In the genomic region with DNA sequence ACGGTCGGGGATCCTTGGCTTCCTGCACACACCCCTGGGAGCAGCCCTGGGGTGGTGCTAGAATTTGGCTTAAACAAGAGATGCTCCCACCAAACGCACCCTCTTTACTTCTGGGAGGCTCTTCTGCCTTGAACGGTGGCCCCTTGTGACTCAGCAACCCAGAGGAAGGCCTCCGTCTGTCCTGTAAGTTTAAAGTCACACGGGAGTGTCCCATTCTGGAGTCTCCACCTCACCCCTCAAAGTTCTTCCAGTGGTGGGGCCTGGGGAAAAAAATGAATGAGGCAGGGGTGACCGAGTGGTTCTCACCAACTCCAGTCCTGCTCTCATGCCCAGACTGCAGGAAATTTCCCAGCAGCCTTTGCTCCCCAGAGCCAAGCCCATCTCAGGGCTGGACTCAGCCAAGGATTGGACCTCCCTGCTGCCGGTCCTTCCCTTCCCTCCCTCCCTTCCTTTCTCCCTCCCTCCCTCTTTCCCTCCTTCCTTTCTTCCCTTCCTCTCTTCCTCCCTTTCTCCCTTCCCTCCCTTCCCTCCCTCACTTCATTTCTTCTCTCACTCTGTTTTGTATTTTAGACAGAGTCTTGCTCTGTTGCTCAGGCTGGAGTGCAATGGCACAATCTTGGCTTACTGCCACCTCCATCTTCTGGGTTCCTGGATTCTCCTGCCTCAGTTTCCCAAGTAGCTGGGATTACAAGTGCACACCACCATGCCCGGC, we compare ENCODE assay signal across 1 cellular context.
TF ChIP-seq lines count a peak whose summit lies in the region.

No MANE protein-coding gene starts in this region.

TF ChIP-seq in HepG2, 621 proteins besides CTCF, POLR2A, EP300 and RAD21 (continued from another document and continues in another):
- TF ChIP-seq, protein P1, sequence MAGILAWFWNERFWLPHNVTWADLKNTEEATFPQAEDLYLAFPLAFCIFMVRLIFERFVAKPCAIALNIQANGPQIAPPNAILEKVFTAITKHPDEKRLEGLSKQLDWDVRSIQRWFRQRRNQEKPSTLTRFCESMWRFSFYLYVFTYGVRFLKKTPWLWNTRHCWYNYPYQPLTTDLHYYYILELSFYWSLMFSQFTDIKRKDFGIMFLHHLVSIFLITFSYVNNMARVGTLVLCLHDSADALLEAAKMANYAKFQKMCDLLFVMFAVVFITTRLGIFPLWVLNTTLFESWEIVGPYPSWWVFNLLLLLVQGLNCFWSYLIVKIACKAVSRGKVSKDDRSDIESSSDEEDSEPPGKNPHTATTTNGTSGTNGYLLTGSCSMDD (CRISPR knock-in tag; IDR thresholded peaks at IDR 0.05) = no peak
- TF ChIP-seq HOXA9 (CRISPR knock-in tag; IDR thresholded peaks at IDR 0.05; ENCODE audit: borderline replicate concordance) = no peak
- TF ChIP-seq DMAP1 (CRISPR knock-in tag; IDR thresholded peaks at IDR 0.05) = no peak
- peak; percentile 47; the same call in 1 of the 2 replicates for TF ChIP-seq NFYC (CRISPR knock-in tag; IDR thresholded peaks at IDR 0.05)
- no peak for TF ChIP-seq TBX2 (CRISPR knock-in tag; IDR thresholded peaks at IDR 0.05; ENCODE audit: borderline replicate concordance)
- no peak for TF ChIP-seq PCBP2 (optimal IDR thresholded peaks at IDR 0.05; ENCODE audit: low read depth, low read length, poor library complexity, severe bottlenecking)
- TF ChIP-seq, protein P2, sequence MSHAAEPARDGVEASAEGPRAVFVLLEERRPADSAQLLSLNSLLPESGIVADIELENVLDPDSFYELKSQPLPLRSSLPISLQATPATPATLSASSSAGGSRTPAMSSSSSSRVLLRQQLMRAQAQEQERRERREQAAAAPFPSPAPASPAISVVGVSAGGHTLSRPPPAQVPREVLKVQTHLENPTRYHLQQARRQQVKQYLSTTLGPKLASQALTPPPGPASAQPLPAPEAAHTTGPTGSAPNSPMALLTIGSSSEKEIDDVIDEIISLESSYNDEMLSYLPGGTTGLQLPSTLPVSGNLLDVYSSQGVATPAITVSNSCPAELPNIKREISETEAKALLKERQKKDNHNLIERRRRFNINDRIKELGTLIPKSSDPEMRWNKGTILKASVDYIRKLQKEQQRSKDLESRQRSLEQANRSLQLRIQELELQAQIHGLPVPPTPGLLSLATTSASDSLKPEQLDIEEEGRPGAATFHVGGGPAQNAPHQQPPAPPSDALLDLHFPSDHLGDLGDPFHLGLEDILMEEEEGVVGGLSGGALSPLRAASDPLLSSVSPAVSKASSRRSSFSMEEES (CRISPR knock-in tag; IDR thresholded peaks at IDR 0.05) = no peak
- TF ChIP-seq ZNF143 (CRISPR knock-in tag; IDR thresholded peaks at IDR 0.05) = peak; percentile 85
- no peak for TF ChIP-seq ZNF33B (CRISPR knock-in tag; IDR thresholded peaks at IDR 0.05)
- no peak for TF ChIP-seq GLI4 (CRISPR knock-in tag; IDR thresholded peaks at IDR 0.05; ENCODE audit: borderline replicate concordance)
- no peak for TF ChIP-seq CHD4 (IDR thresholded peaks at IDR 0.05; ENCODE audit: borderline replicate concordance, low read length)
- no peak for TF ChIP-seq ZKSCAN5 (CRISPR knock-in tag; IDR thresholded peaks at IDR 0.05)
- TF ChIP-seq, protein P3, sequence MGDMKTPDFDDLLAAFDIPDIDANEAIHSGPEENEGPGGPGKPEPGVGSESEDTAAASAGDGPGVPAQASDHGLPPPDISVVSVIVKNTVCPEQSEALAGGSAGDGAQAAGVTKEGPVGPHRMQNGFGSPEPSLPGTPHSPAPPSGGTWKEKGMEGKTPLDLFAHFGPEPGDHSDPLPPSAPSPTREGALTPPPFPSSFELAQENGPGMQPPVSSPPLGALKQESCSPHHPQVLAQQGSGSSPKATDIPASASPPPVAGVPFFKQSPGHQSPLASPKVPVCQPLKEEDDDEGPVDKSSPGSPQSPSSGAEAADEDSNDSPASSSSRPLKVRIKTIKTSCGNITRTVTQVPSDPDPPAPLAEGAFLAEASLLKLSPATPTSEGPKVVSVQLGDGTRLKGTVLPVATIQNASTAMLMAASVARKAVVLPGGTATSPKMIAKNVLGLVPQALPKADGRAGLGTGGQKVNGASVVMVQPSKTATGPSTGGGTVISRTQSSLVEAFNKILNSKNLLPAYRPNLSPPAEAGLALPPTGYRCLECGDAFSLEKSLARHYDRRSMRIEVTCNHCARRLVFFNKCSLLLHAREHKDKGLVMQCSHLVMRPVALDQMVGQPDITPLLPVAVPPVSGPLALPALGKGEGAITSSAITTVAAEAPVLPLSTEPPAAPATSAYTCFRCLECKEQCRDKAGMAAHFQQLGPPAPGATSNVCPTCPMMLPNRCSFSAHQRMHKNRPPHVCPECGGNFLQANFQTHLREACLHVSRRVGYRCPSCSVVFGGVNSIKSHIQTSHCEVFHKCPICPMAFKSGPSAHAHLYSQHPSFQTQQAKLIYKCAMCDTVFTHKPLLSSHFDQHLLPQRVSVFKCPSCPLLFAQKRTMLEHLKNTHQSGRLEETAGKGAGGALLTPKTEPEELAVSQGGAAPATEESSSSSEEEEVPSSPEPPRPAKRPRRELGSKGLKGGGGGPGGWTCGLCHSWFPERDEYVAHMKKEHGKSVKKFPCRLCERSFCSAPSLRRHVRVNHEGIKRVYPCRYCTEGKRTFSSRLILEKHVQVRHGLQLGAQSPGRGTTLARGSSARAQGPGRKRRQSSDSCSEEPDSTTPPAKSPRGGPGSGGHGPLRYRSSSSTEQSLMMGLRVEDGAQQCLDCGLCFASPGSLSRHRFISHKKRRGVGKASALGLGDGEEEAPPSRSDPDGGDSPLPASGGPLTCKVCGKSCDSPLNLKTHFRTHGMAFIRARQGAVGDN (CRISPR knock-in tag; IDR thresholded peaks at IDR 0.05) = peak; percentile 60
- no peak for TF ChIP-seq HNF4A (CRISPR knock-in tag; IDR thresholded peaks at IDR 0.05)
- no peak for TF ChIP-seq ARHGAP35 (CRISPR knock-in tag; IDR thresholded peaks at IDR 0.05; ENCODE audit: borderline replicate concordance)
- TF ChIP-seq LCORL (IDR thresholded peaks at IDR 0.05) = 0 out of 2 replicates have a peak, but pooled peaks have one; percentile 12
- no peak for TF ChIP-seq LCORL (CRISPR knock-in tag; IDR thresholded peaks at IDR 0.05)
- TF ChIP-seq, protein P4, sequence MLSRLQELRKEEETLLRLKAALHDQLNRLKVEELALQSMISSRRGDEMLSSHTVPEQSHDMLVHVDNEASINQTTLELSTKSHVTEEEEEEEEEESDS (CRISPR knock-in tag; IDR thresholded peaks at IDR 0.05; ENCODE audit: borderline replicate concordance) = no peak
- TF ChIP-seq, protein P5, sequence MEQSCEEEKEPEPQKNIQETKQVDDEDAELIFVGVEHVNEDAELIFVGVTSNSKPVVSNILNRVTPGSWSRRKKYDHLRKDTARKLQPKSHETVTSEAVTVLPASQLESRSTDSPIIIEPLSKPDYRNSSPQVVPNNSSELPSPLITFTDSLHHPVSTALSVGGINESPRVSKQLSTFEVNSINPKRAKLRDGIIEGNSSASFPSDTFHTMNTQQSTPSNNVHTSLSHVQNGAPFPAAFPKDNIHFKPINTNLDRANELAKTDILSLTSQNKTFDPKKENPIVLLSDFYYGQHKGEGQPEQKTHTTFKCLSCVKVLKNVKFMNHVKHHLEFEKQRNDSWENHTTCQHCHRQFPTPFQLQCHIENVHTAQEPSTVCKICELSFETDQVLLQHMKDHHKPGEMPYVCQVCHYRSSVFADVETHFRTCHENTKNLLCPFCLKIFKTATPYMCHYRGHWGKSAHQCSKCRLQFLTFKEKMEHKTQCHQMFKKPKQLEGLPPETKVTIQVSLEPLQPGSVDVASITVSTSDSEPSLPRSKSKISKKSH (CRISPR knock-in tag; IDR thresholded peaks at IDR 0.05; ENCODE audit: borderline replicate concordance) = no peak
- TF ChIP-seq NR3C1 (CRISPR knock-in tag; IDR thresholded peaks at IDR 0.05) = no peak
- TF ChIP-seq HNRNPK (IDR thresholded peaks at IDR 0.05; ENCODE audit: low read depth, low read length, poor library complexity, severe bottlenecking) = peak; percentile 44
- no peak for TF ChIP-seq KDM6A (CRISPR knock-in tag; IDR thresholded peaks at IDR 0.05; ENCODE audit: low read depth)
- TF ChIP-seq TP53 (CRISPR knock-in tag; conservative IDR thresholded peaks at IDR 0.05) = no peak
- TF ChIP-seq PCBP1 (IDR thresholded peaks at IDR 0.05; ENCODE audit: borderline replicate concordance, low read depth, low read length) = peak; percentile 78; the same call in 1 of the 2 replicates
- TF ChIP-seq YEATS2 (CRISPR knock-in tag; IDR thresholded peaks at IDR 0.05; ENCODE audit: borderline replicate concordance) = peak; percentile 38; the same call in 1 of the 2 replicates
- TF ChIP-seq, protein P6, sequence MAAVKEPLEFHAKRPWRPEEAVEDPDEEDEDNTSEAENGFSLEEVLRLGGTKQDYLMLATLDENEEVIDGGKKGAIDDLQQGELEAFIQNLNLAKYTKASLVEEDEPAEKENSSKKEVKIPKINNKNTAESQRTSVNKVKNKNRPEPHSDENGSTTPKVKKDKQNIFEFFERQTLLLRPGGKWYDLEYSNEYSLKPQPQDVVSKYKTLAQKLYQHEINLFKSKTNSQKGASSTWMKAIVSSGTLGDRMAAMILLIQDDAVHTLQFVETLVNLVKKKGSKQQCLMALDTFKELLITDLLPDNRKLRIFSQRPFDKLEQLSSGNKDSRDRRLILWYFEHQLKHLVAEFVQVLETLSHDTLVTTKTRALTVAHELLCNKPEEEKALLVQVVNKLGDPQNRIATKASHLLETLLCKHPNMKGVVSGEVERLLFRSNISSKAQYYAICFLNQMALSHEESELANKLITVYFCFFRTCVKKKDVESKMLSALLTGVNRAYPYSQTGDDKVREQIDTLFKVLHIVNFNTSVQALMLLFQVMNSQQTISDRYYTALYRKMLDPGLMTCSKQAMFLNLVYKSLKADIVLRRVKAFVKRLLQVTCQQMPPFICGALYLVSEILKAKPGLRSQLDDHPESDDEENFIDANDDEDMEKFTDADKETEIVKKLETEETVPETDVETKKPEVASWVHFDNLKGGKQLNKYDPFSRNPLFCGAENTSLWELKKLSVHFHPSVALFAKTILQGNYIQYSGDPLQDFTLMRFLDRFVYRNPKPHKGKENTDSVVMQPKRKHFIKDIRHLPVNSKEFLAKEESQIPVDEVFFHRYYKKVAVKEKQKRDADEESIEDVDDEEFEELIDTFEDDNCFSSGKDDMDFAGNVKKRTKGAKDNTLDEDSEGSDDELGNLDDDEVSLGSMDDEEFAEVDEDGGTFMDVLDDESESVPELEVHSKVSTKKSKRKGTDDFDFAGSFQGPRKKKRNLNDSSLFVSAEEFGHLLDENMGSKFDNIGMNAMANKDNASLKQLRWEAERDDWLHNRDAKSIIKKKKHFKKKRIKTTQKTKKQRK (IDR thresholded peaks at IDR 0.05; ENCODE audit: low read length) = no peak
- no peak for TF ChIP-seq REL (CRISPR knock-in tag; conservative IDR thresholded peaks at IDR 0.05)
- TF ChIP-seq NFYB (CRISPR knock-in tag; IDR thresholded peaks at IDR 0.05) = peak; percentile 41; the same call in 1 of the 2 replicates
- no peak for TF ChIP-seq KDM3A (CRISPR knock-in tag; IDR thresholded peaks at IDR 0.05; ENCODE audit: low read depth)
- TF ChIP-seq, protein P7, sequence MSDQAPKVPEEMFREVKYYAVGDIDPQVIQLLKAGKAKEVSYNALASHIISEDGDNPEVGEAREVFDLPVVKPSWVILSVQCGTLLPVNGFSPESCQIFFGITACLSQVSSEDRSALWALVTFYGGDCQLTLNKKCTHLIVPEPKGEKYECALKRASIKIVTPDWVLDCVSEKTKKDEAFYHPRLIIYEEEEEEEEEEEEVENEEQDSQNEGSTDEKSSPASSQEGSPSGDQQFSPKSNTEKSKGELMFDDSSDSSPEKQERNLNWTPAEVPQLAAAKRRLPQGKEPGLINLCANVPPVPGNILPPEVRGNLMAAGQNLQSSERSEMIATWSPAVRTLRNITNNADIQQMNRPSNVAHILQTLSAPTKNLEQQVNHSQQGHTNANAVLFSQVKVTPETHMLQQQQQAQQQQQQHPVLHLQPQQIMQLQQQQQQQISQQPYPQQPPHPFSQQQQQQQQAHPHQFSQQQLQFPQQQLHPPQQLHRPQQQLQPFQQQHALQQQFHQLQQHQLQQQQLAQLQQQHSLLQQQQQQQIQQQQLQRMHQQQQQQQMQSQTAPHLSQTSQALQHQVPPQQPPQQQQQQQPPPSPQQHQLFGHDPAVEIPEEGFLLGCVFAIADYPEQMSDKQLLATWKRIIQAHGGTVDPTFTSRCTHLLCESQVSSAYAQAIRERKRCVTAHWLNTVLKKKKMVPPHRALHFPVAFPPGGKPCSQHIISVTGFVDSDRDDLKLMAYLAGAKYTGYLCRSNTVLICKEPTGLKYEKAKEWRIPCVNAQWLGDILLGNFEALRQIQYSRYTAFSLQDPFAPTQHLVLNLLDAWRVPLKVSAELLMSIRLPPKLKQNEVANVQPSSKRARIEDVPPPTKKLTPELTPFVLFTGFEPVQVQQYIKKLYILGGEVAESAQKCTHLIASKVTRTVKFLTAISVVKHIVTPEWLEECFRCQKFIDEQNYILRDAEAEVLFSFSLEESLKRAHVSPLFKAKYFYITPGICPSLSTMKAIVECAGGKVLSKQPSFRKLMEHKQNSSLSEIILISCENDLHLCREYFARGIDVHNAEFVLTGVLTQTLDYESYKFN (CRISPR knock-in tag; conservative IDR thresholded peaks at IDR 0.05) = no peak
- TF ChIP-seq ZFX (CRISPR knock-in tag; IDR thresholded peaks at IDR 0.05; ENCODE audit: low read depth) = peak; percentile 49; the same call in 1 of the 2 replicates
- TF ChIP-seq, protein P8, sequence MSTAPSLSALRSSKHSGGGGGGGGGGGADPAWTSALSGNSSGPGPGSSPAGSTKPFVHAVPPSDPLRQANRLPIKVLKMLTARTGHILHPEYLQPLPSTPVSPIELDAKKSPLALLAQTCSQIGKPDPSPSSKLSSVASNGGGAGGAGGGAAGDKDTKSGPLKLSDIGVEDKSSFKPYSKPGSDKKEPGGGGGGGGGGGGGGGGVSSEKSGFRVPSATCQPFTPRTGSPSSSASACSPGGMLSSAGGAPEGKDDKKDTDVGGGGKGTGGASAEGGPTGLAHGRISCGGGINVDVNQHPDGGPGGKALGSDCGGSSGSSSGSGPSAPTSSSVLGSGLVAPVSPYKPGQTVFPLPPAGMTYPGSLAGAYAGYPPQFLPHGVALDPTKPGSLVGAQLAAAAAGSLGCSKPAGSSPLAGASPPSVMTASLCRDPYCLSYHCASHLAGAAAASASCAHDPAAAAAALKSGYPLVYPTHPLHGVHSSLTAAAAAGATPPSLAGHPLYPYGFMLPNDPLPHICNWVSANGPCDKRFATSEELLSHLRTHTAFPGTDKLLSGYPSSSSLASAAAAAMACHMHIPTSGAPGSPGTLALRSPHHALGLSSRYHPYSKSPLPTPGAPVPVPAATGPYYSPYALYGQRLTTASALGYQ (CRISPR knock-in tag; IDR thresholded peaks at IDR 0.05) = no peak
- no peak for TF ChIP-seq SAFB2 (CRISPR knock-in tag; IDR thresholded peaks at IDR 0.05; ENCODE audit: borderline replicate concordance, low read depth)
- no peak for TF ChIP-seq ZBTB20 (CRISPR knock-in tag; IDR thresholded peaks at IDR 0.05; ENCODE audit: borderline replicate concordance, low read depth)
- 0 out of 2 replicates have a peak, but pooled peaks have one; percentile 17 for TF ChIP-seq IKZF1 (IDR thresholded peaks at IDR 0.05)
- peak; percentile 34; the same call in 1 of the 2 replicates for TF ChIP-seq SP2 (CRISPR knock-in tag; IDR thresholded peaks at IDR 0.05)
